Comparison of ENCODE assay signal across 9 cellular contexts in the genomic region with DNA sequence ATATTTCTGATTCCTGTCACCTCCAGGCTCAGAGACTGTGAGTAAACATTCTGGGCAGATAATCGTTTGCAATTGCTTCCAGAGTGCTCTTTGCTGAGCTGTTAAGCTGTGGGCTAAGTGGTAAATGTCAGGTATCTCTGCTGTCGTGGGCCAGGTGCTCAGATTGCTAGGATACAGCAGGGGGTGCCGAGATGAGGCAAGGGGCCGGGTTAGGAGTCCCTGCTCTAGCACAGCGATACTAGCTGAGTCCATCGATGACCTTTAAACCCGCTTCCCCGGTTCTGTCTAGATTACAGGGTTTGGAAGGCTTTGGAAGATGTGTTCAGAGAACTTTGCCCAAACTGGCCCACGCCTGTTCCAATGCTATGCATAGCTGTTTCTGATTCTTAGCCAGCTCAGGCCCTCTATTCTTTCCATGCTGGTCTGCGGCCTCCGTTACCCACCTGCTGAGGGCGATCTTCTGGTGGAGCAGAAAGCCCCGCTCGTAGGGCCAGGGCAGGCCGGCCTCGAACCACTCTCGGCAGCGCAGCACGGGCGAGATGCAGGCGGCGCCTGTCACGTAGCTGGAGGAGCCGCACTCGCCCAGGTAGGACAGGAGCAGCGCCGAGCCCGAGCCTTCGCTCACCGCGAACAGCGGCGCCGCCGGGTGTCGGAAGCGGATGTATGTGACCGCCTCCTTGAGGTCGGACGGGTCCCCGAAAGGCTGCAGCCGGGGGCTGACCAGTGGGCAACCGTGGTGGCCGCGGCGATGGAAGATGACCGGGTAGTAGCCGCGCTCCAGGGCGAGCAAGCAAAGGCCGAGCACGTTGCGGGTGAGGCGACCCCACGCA. TPM values are rescaled to one million over a fixed set of nuclear protein-coding genes. Genes with fewer than 3 reads are reported as not detected.
DNase-seq lines count a peak whose midpoint lies in the region; ATAC-seq, FAIRE-seq and TF ChIP-seq lines count a peak whose summit lies in the region.
"Had no signal": no experiment of that assay in that cellular context is flagged by ENCODE, and none has a peak within 500 bp of the region (broad histone marks: within the 10 kb centered on the region; RNA-seq: fewer than 3 reads in every experiment).

No MANE protein-coding gene starts in this region.

- intact Hi-C loops in Right ventricle myocardium superior (cut with DNase I) = no loop called here
- intact Hi-C loops in Right ventricle myocardium inferior (cut with DNase I) = loop anchor here (10.0 kb wide), 1 partner anchor 271 kb away; a partner anchor contains a TSS

- H3K36me3 Mint-ChIP-seq in natural killer cell treated with Interleukin-12 subunit alpha and Interleukin-12 subunit beta and Interleukin-15 and Interleukin-18, amount 100 ng/mL, for 72 hours = no peaks in the 10 kb centered on the region

- FAIRE-seq in urothelium cell line (lab: Jason Lieb, UNC) = no peak
- FAIRE-seq: endometrium had no signal

- no peak for TF ChIP-seq POLR2A in erythroblast (IDR thresholded peaks at IDR 0.05; ENCODE audit: low read length)

- no peaks in the 10 kb centered on the region for H3K27me3 Mint-ChIP-seq in natural killer cell treated with Interleukin-12 subunit alpha and Interleukin-12 subunit beta and Interleukin-15 and Interleukin-18, amount 100 ng/mL, for 72 hours

- DNase-seq in Right ventricle myocardium superior (peak; percentile 71), Right ventricle myocardium inferior (ENCODE audit: missing footprints) (no peak), NCI-H2107 (lab: John Stamatoyannopoulos, UW) (peak; percentile 30), erythroblast (lab: John Stamatoyannopoulos, UW) (peak; percentile 46 to 52), urothelium cell line (ENCODE audit: low spot score) (peak; percentile 65)
- peak; percentile 64 to 69 for DNase-seq in activated CD4-positive, alpha-beta T cell treated with anti-CD3 and anti-CD28 coated beads, Interleukin-2, amount 50 U/mL, for 48 hours
- DNase-seq in natural killer cell treated with Interleukin-12 subunit alpha and Interleukin-12 subunit beta and Interleukin-15 and Interleukin-18, amount 100 ng/mL, for 72 hours (ENCODE audit: low spot score) = peak; percentile 65

- H3K4me3 Mint-ChIP-seq in natural killer cell treated with Interleukin-12 subunit alpha and Interleukin-12 subunit beta and Interleukin-15 and Interleukin-18, amount 100 ng/mL, for 72 hours = peak overlapping the region; percentile 99

- H3K27ac Mint-ChIP-seq in natural killer cell treated with Interleukin-12 subunit alpha and Interleukin-12 subunit beta and Interleukin-15 and Interleukin-18, amount 100 ng/mL, for 72 hours = peak overlapping the region; percentile 86 to 87

- H3K4me1 Mint-ChIP-seq in natural killer cell treated with Interleukin-12 subunit alpha and Interleukin-12 subunit beta and Interleukin-15 and Interleukin-18, amount 100 ng/mL, for 72 hours (ENCODE audit: low read depth in 2 of 2) = peaks cover 40 to 44% of the 10 kb centered on the region in 2 donors

- no peak for ATAC-seq in Right ventricle myocardium superior (ENCODE audit: poor library complexity)
- no peak for ATAC-seq in Right ventricle myocardium inferior
- peak; percentile 22 to 37 for ATAC-seq in natural killer cell treated with Interleukin-12 subunit alpha and Interleukin-12 subunit beta and Interleukin-15 and Interleukin-18, amount 100 ng/mL, for 72 hours
- ATAC-seq in HG02938 (IDR thresholded peaks at IDR 0.05; ENCODE audit: unreplicated experiment) = no peak

- H3K9me3 Mint-ChIP-seq in natural killer cell treated with Interleukin-12 subunit alpha and Interleukin-12 subunit beta and Interleukin-15 and Interleukin-18, amount 100 ng/mL, for 72 hours = no peaks in the 10 kb centered on the region

RNA-seq across cellular contexts. Expression of a gene that starts 1.0 kb away (rescaled TPM):
- total RNA-seq in Right ventricle myocardium superior (7.0 TPM), Right ventricle myocardium inferior (7.1 TPM)
- total RNA-seq in natural killer cell treated with Interleukin-12 subunit alpha and Interleukin-12 subunit beta and Interleukin-15 and Interleukin-18, amount 100 ng/mL, for 72 hours = 10 to 100 TPM; 12.6 to 20.3 TPM

RNA-seq across cellular contexts. Expression of a gene that starts 2.6 kb away (rescaled TPM):
- total RNA-seq in Right ventricle myocardium superior (39.2 TPM), Right ventricle myocardium inferior (38.8 TPM)
- 10 to 100 TPM; 61.6 to 95.5 TPM for total RNA-seq in natural killer cell treated with Interleukin-12 subunit alpha and Interleukin-12 subunit beta and Interleukin-15 and Interleukin-18, amount 100 ng/mL, for 72 hours

RNA-seq across cellular contexts. Expression of a gene that starts 23.6 kb away (rescaled TPM):
- 28.5 TPM for total RNA-seq in Right ventricle myocardium superior
- 33.0 TPM for total RNA-seq in Right ventricle myocardium inferior
- 100 to 1,000 TPM in 1 of 2 donors, 10 to 100 TPM in 1; 40.8 to 111 TPM for total RNA-seq in natural killer cell treated with Interleukin-12 subunit alpha and Interleukin-12 subunit beta and Interleukin-15 and Interleukin-18, amount 100 ng/mL, for 72 hours

RNA-seq across cellular contexts. Expression of a gene that starts 27.1 kb away (rescaled TPM):
- total RNA-seq in Right ventricle myocardium superior (9.3 TPM), Right ventricle myocardium inferior (9.2 TPM)
- 10 to 100 TPM in 1 of 2 donors, 1 to 10 TPM in 1; 4.4 to 32.5 TPM for total RNA-seq in natural killer cell treated with Interleukin-12 subunit alpha and Interleukin-12 subunit beta and Interleukin-15 and Interleukin-18, amount 100 ng/mL, for 72 hours

RNA-seq across cellular contexts. Expression of a gene that starts 56.9 kb away (rescaled TPM):
- total RNA-seq in Right ventricle myocardium superior (83.6 TPM), Right ventricle myocardium inferior (93.2 TPM)
- 10 to 100 TPM in 1 of 2 donors, 1 to 10 TPM in 1; 2.1 to 10.2 TPM for total RNA-seq in natural killer cell treated with Interleukin-12 subunit alpha and Interleukin-12 subunit beta and Interleukin-15 and Interleukin-18, amount 100 ng/mL, for 72 hours

Comparison
In these comparisons a context has a peak if more than half of its experiments do, and no peak if none do; other contexts are left out.
1. ATAC-seq: peak in natural killer cell treated with Interleukin-12 subunit alpha and Interleukin-12 subunit beta and Interleukin-15 and Interleukin-18, amount 100 ng/mL, for 72 hours (2 of 2); none in Right ventricle myocardium superior (single experiment), Right ventricle myocardium inferior (single experiment) and HG02938 (single experiment).